1 cellular context compared by ENCODE assay signal in genomic region chr3:49787536-49787935, GRCh38.
TF ChIP-seq lines count a peak whose summit lies in the region.

No MANE protein-coding gene starts in this region.

TF ChIP-seq in HEK293T, 16 proteins besides CTCF, POLR2A, EP300 and RAD21 (continued from another document):
- TF ChIP-seq BHLHE40 (IDR thresholded peaks at IDR 0.05; ENCODE audit: borderline replicate concordance) (no peak), FOXA1 (IDR thresholded peaks at IDR 0.05) (no peak), SUZ12 (IDR thresholded peaks at IDR 0.05) (no peak), ZNF384 (IDR thresholded peaks at IDR 0.05) (no peak), HDGF (IDR thresholded peaks at IDR 0.05; ENCODE audit: borderline replicate concordance) (no peak), FOXK2 (IDR thresholded peaks at IDR 0.05) (no peak), FOXM1 (IDR thresholded peaks at IDR 0.05; ENCODE audit: borderline replicate concordance) (no peak), L3MBTL2 (conservative IDR thresholded peaks at IDR 0.05) (no peak), SP1 (IDR thresholded peaks at IDR 0.05) (no peak), TARDBP (IDR thresholded peaks at IDR 0.05) (no peak), LEF1 (IDR thresholded peaks at IDR 0.05; ENCODE audit: borderline replicate concordance) (no peak), NFRKB (IDR thresholded peaks at IDR 0.05) (no peak)
